In the genomic region with DNA sequence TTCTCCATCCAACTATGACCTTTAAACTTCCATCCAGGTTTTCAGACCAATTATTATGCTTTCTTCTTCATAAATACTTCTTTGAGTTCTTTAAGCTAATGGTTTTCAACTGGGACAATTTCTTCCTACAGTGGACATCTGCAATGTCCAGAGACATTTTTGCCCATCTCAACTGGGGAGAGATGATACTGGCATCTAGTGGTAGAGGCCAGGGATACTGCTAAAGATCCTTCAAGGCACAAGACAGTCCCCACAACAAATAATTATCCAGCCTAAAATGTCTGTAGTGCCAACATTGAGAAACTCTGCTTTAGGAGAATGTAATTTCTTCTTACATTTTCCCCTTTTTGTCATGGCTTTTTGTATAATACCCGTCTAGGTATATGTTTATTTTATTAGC, we compare ENCODE assay signal across 9 cellular contexts. TPM values are rescaled to one million over a fixed set of nuclear protein-coding genes. Genes with fewer than 3 reads are reported as not detected.
DNase-seq lines count a peak whose midpoint lies in the region; ATAC-seq, FAIRE-seq and TF ChIP-seq lines count a peak whose summit lies in the region.
"Had no signal": no experiment of that assay in that cellular context is flagged by ENCODE, and none has a peak within 500 bp of the region (broad histone marks: within the 10 kb centered on the region; RNA-seq: fewer than 3 reads in every experiment).

No MANE protein-coding gene starts in this region.

- ATAC-seq in pancreas: peak; percentile 49 to 80 (median 72)
- no peak for ATAC-seq in HG03196 (IDR thresholded peaks at IDR 0.05; ENCODE audit: unreplicated experiment)
- ATAC-seq: left colon had no signal

- H3K9me3 ChIP-seq in esophagus muscularis mucosa (no peaks in the 10 kb centered on the region), pancreas (no peaks in the 10 kb centered on the region)

- no peak for FAIRE-seq in pancreas (lab: Jason Lieb, UNC)

- no peaks in the 10 kb centered on the region for H3K36me3 ChIP-seq in esophagus muscularis mucosa
- no peaks in the 10 kb centered on the region for H3K36me3 ChIP-seq in pancreas

- in situ Hi-C loops in KBM-7 (cut with MboI; ENCODE audit: low pct_unique_long_range_greater_than_20kb, low sequenced_read_pairs): no loop called here

- TF ChIP-seq CTCF in NB4 (IDR thresholded peaks at IDR 0.05; ENCODE audit: low read depth, low read length) (peak; percentile 33), esophagus muscularis mucosa (IDR thresholded peaks at IDR 0.05) (peak in 2 of 3 experiments; percentile 19 to 30), pancreas (IDR thresholded peaks at IDR 0.05) (peak in 2 of 4 donors; percentile 12 to 26)

- intact Hi-C loops in esophagus muscularis mucosa (cut with DNase I): loop anchor here (10.0 kb wide), 1 partner anchor 268 kb away; no protein-coding TSS in a partner anchor
- intact Hi-C loops in pancreas (cut with DNase I): no loop called here

- no peak for TF ChIP-seq EP300 in esophagus muscularis mucosa (IDR thresholded peaks at IDR 0.05)

- H3K27ac ChIP-seq in esophagus muscularis mucosa (replicated peaks in 1 of 4) (no peak overlapping the region), pancreas (no peak overlapping the region)

- H3K4me1 ChIP-seq in esophagus muscularis mucosa: no peaks in the 10 kb centered on the region
- peaks cover 15 to 24% (median 19%) of the 10 kb centered on the region in 3 donors for H3K4me1 ChIP-seq in pancreas

- no peak overlapping the region for H3K4me3 ChIP-seq in NB4 (ENCODE audit: low read depth, low read length)
- H3K4me3 ChIP-seq in esophagus muscularis mucosa: no peak overlapping the region
- H3K4me3 ChIP-seq in pancreas: no peak overlapping the region

- TF ChIP-seq POLR2A in NB4 (IDR thresholded peaks at IDR 0.05; ENCODE audit: extremely low read depth, insufficient read length): no peak
- TF ChIP-seq POLR2A in esophagus muscularis mucosa (IDR thresholded peaks at IDR 0.05; ENCODE audit: low read depth): no peak

- H3K27me3 ChIP-seq in esophagus muscularis mucosa (peaks cover 0 to 20% (median 0%) of the 10 kb centered on the region in 4 donors), pancreas (no peaks in the 10 kb centered on the region)

- 54% methylated on average over 1 of the region's 1 CpG for WGBS in esophagus muscularis mucosa
- WGBS in pancreas, 2 donors: 50 to 55% methylated on average over 1 of the region's 1 CpG

- peak; percentile 64 for DNase-seq in EL
- DNase-seq in NB4 (ENCODE audit: low read depth): no peak
- DNase-seq in esophagus muscularis mucosa (ENCODE audit: extremely low spot score): no peak
- DNase-seq in pancreas: no peak
- DNase-seq in activated effector memory CD4-positive, alpha-beta T cell treated with anti-CD3 and anti-CD28 coated beads, Interleukin-2, amount 50 U/mL, for 16 hours: no peak
- no peak for DNase-seq in activated CD8-positive, alpha-beta memory T cell treated with anti-CD3 and anti-CD28 coated beads for 24 hours
- no peak for DNase-seq in KBM-7
- DNase-seq: left colon had no signal

RNA-seq across cellular contexts. Expression of a gene that starts 10.6 kb away (rescaled TPM):
- total RNA-seq in esophagus muscularis mucosa (1 to 10 TPM in 1 of 4 donors, under 1 TPM in 3; 0.33 to 1.2 (median 0.74) TPM), pancreas (10 to 100 TPM in 5 of 6 donors, 1 to 10 TPM in 1; 8.1 to 30.2 (median 22.7) TPM)
- 1 to 10 TPM; 1.9 to 2.2 TPM for polyA plus RNA-seq in pancreas

Comparison
In these comparisons a context has a peak if more than half of its experiments do, and no peak if none do; other contexts are left out.
1. RNA of a gene that starts 10.6 kb away (total RNA-seq): 8.1 to 30.2 TPM in pancreas; 0.33 to 1.2 TPM in esophagus muscularis mucosa; every median in the first group is over 4 times any median in the second.